Comparison of ENCODE assay signal across 8 cellular contexts in the genomic region with DNA sequence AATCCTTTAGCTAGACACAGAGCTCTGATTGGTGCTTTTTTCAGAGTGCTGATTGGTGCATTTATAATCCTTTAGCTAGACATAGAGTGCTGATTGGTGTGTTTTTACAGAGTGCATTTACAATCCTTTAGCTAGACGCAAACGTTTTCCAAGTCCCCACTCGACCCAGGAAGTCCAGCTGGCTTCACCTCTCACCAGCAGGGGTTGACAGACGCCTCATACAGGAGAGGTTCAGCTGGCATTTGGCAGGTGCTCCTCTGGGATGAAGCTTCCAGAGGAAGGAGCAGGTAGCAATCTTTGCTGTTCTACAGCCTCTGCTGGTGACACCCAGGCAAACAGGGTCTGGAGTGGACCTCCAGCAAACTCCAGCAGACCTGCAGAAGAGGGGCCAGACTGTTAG. TPM values are rescaled to one million over a fixed set of nuclear protein-coding genes. Genes with fewer than 3 reads are reported as not detected.
DNase-seq lines count a peak whose midpoint lies in the region; ATAC-seq lines count a peak whose summit lies in the region.
"Not testable (repeated sequence)": the region's sequence is repeated elsewhere in the genome, so short reads cannot be mapped to it uniquely, and the experiment has no call there.
"Had no signal": no experiment of that assay in that cellular context is flagged by ENCODE, and none has a peak within 500 bp of the region (broad histone marks: within the 10 kb centered on the region; RNA-seq: fewer than 3 reads in every experiment).

No MANE protein-coding gene starts in this region.

- peak overlapping the region; percentile 3 for H3K27ac Mint-ChIP-seq in activated T-cell treated with anti-CD3 and anti-CD28 coated beads, Interleukin-2, amount 50 U/mL, for 24 hours
- H3K27ac Mint-ChIP-seq in activated naive CD8-positive, alpha-beta T cell treated with anti-CD3 and anti-CD28 coated beads, Interleukin-2, amount 50 U/mL, for 24 hours = peak overlapping the region; percentile 44
- H3K27ac Mint-ChIP-seq in stimulated activated naive B cell treated with anti-CD40 and anti-IgM and Interleukin-4, amounts not matched to agents 10 μg/mL and 1 μg/mL and 100 μg/mL, for 72 hours = peak overlapping the region; percentile 84

- not testable (repeated sequence) for H3K9ac ChIP-seq in rectal smooth muscle tissue (ENCODE audit: low read length)

- ATAC-seq in activated naive CD8-positive, alpha-beta T cell treated with anti-CD3 and anti-CD28 coated beads, Interleukin-2, amount 50 U/mL, for 24 hours; Right ventricle myocardium inferior; stimulated activated naive B cell treated with anti-CD40 and anti-IgM and Interleukin-4, amounts not matched to agents 10 μg/mL and 1 μg/mL and 100 μg/mL, for 72 hours (replicated peaks): not testable (repeated sequence)
- peak; percentile 67 for ATAC-seq in left ventricle myocardium superior

- H3K9me3 Mint-ChIP-seq in activated T-cell treated with anti-CD3 and anti-CD28 coated beads, Interleukin-2, amount 50 U/mL, for 24 hours = peaks cover 57% of the 10 kb centered on the region
- peaks cover 45% of the 10 kb centered on the region for H3K9me3 Mint-ChIP-seq in activated naive CD8-positive, alpha-beta T cell treated with anti-CD3 and anti-CD28 coated beads, Interleukin-2, amount 50 U/mL, for 24 hours
- peaks cover 29 to 33% of the 10 kb centered on the region in 2 donors for H3K9me3 Mint-ChIP-seq in stimulated activated naive B cell treated with anti-CD40 and anti-IgM and Interleukin-4, amounts not matched to agents 10 μg/mL and 1 μg/mL and 100 μg/mL, for 72 hours

- H3K4me1 Mint-ChIP-seq in activated T-cell treated with anti-CD3 and anti-CD28 coated beads, Interleukin-2, amount 50 U/mL, for 24 hours (ENCODE audit: low read depth) = peaks cover 53% of the 10 kb centered on the region
- peaks cover 47% of the 10 kb centered on the region for H3K4me1 Mint-ChIP-seq in activated naive CD8-positive, alpha-beta T cell treated with anti-CD3 and anti-CD28 coated beads, Interleukin-2, amount 50 U/mL, for 24 hours
- H3K4me1 Mint-ChIP-seq in stimulated activated naive B cell treated with anti-CD40 and anti-IgM and Interleukin-4, amounts not matched to agents 10 μg/mL and 1 μg/mL and 100 μg/mL, for 72 hours = peaks cover 24 to 39% of the 10 kb centered on the region in 2 donors

- H3K27me3 ChIP-seq in rectal smooth muscle tissue (ENCODE audit: control insufficient read depth, insufficient read depth, low read length) = not testable (repeated sequence)

- H3K36me3 ChIP-seq in rectal smooth muscle tissue (ENCODE audit: control insufficient read depth, insufficient read depth, low read length) = not testable (repeated sequence)

- H3K4me3 ChIP-seq in rectal smooth muscle tissue (ENCODE audit: low read length) = not testable (repeated sequence)

- not testable (repeated sequence) for H3K4me1 ChIP-seq in rectal smooth muscle tissue (ENCODE audit: control insufficient read depth, insufficient read depth, low read length)

- DNase-seq in activated T-cell treated with anti-CD3 and anti-CD28 coated beads, Interleukin-2, amount 50 U/mL, for 24 hours; activated naive CD8-positive, alpha-beta T cell treated with anti-CD3 and anti-CD28 coated beads, Interleukin-2, amount 50 U/mL, for 24 hours; stimulated activated naive B cell treated with anti-CD40 and anti-IgM and Interleukin-4, amounts not matched to agents 10 μg/mL and 1 μg/mL and 100 μg/mL, for 72 hours: not testable (repeated sequence)
- DNase-seq in Right ventricle myocardium inferior (ENCODE audit: missing footprints) (peak; percentile 55), left ventricle myocardium superior (peak; percentile 28)

- H3K4me3 Mint-ChIP-seq in activated T-cell treated with anti-CD3 and anti-CD28 coated beads, Interleukin-2, amount 50 U/mL, for 24 hours; activated naive CD8-positive, alpha-beta T cell treated with anti-CD3 and anti-CD28 coated beads, Interleukin-2, amount 50 U/mL, for 24 hours: not testable (repeated sequence)
- peak overlapping the region in 1 of 2 donors; percentile 44 for H3K4me3 Mint-ChIP-seq in stimulated activated naive B cell treated with anti-CD40 and anti-IgM and Interleukin-4, amounts not matched to agents 10 μg/mL and 1 μg/mL and 100 μg/mL, for 72 hours

- intact Hi-C loops in Right ventricle myocardium inferior (cut with DNase I); left ventricle myocardium superior (cut with micrococcal nuclease): not testable (repeated sequence)

- H3K27ac ChIP-seq in rectal smooth muscle tissue (ENCODE audit: low read depth, low read length) = peak overlapping the region; percentile 40

- H3K36me3 Mint-ChIP-seq in activated T-cell treated with anti-CD3 and anti-CD28 coated beads, Interleukin-2, amount 50 U/mL, for 24 hours (ENCODE audit: low read depth) = peaks cover 98% of the 10 kb centered on the region
- peaks cover 84% of the 10 kb centered on the region for H3K36me3 Mint-ChIP-seq in activated naive CD8-positive, alpha-beta T cell treated with anti-CD3 and anti-CD28 coated beads, Interleukin-2, amount 50 U/mL, for 24 hours (ENCODE audit: low read depth)
- H3K36me3 Mint-ChIP-seq in stimulated activated naive B cell treated with anti-CD40 and anti-IgM and Interleukin-4, amounts not matched to agents 10 μg/mL and 1 μg/mL and 100 μg/mL, for 72 hours = peaks cover 79 to 88% of the 10 kb centered on the region in 2 donors

- not testable (repeated sequence) for H3K27me3 Mint-ChIP-seq in activated T-cell treated with anti-CD3 and anti-CD28 coated beads, Interleukin-2, amount 50 U/mL, for 24 hours; activated naive CD8-positive, alpha-beta T cell treated with anti-CD3 and anti-CD28 coated beads, Interleukin-2, amount 50 U/mL, for 24 hours; stimulated activated naive B cell treated with anti-CD40 and anti-IgM and Interleukin-4, amounts not matched to agents 10 μg/mL and 1 μg/mL and 100 μg/mL, for 72 hours

RNA-seq across cellular contexts. Expression of a gene that starts 58.8 kb away (rescaled TPM):
- 28.5 TPM for total RNA-seq in Right ventricle myocardium inferior
- 23.1 TPM for total RNA-seq in left ventricle myocardium superior
- total RNA-seq: A172, Calu3 had no signal

Comparison
In these comparisons a context has a peak if more than half of its experiments do, and no peak if none do; other contexts are left out.
1. H3K27ac Mint-ChIP-seq: peak in every context shown above with its lines; median percentile 84 in stimulated activated naive B cell treated with anti-CD40 and anti-IgM and Interleukin-4, amounts not matched to agents 10 μg/mL and 1 μg/mL and 100 μg/mL, for 72 hours; 44 in activated naive CD8-positive, alpha-beta T cell treated with anti-CD3 and anti-CD28 coated beads, Interleukin-2, amount 50 U/mL, for 24 hours; 3 in activated T-cell treated with anti-CD3 and anti-CD28 coated beads, Interleukin-2, amount 50 U/mL, for 24 hours.